15 cellular contexts compared by ENCODE assay signal in the genomic region with DNA sequence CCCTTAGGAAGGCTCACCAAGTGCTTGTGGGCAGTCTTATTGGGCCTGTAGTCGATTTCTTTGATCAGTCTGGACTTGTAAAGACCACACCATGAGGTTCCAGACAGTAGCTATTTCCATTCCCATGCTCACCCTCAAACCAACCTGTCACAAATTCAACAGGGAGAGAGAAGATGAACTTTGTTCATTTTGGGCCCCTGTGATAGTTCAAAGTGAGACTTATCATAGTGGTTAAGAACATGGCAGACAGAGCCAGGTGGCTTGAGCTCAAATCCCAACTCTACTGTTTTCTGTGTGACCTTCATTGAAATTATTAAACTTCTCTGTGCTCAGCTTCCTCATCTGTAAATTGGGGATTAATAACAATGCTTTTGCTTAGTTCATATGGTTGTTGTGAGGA. TPM values are rescaled to one million over a fixed set of nuclear protein-coding genes. Genes with fewer than 3 reads are reported as not detected.
"Had no signal": no experiment of that assay in that cellular context is flagged by ENCODE, and none has a peak within 500 bp of the region (broad histone marks: within the 10 kb centered on the region; RNA-seq: fewer than 3 reads in every experiment).

No MANE protein-coding gene starts in this region.

- H3K4me3 Mint-ChIP-seq: activated CD4-positive, alpha-beta memory T cell treated with anti-CD3 and anti-CD28 coated beads for 36 hours; activated naive CD4-positive, alpha-beta T cell treated with anti-CD3 and anti-CD28 coated beads for 36 hours; activated T-helper 1 cell treated with anti-CD3 and anti-CD28 coated beads, Interleukin-12 subunit alpha, Interleukin-12 subunit beta, Interleukin-2, Interleukin-4 antibody, amounts not matched to agents 30 ng/mL and 10 ng/mL and 1 ng/mL, durations not matched to agents 14 hours and 24 hours and 36 hours; memory B cell; nephron had no signal

- H3K9me3 Mint-ChIP-seq: activated CD4-positive, alpha-beta memory T cell treated with anti-CD3 and anti-CD28 coated beads for 36 hours; activated naive CD4-positive, alpha-beta T cell treated with anti-CD3 and anti-CD28 coated beads for 36 hours; activated T-helper 1 cell treated with anti-CD3 and anti-CD28 coated beads, Interleukin-12 subunit alpha, Interleukin-12 subunit beta, Interleukin-2, Interleukin-4 antibody, amounts not matched to agents 30 ng/mL and 10 ng/mL and 1 ng/mL, durations not matched to agents 14 hours and 24 hours and 36 hours; memory B cell; nephron had no signal

- H3K27ac ChIP-seq: dorsolateral prefrontal cortex, thoracic aorta had no signal

- H3K27ac Mint-ChIP-seq: activated CD4-positive, alpha-beta memory T cell treated with anti-CD3 and anti-CD28 coated beads for 36 hours; activated naive CD4-positive, alpha-beta T cell treated with anti-CD3 and anti-CD28 coated beads for 36 hours; memory B cell; nephron had no signal

- DNase-seq: activated CD4-positive, alpha-beta memory T cell treated with anti-CD3 and anti-CD28 coated beads for 36 hours; activated CD4-positive, CD25-positive, alpha-beta regulatory T cell treated with anti-CD3 and anti-CD28 coated beads, Interleukin-2, amount 50 U/mL, for 72 hours; activated CD8-positive, alpha-beta memory T cell treated with anti-CD3 and anti-CD28 coated beads, Interleukin-2, amount 50 U/mL, for 4 hours; activated naive CD4-positive, alpha-beta T cell treated with anti-CD3 and anti-CD28 coated beads for 36 hours; dorsolateral prefrontal cortex; stimulated activated CD4-positive, alpha-beta T cell treated with anti-CD3 and anti-CD28 coated beads, Interleukin-4, amount 100 ng/mL, for 1 hour; stimulated activated CD8-positive, alpha-beta memory T cell treated with anti-CD3 and anti-CD28 coated beads, Interleukin-4, amount 100 ng/mL, for 48 hours; stomach had no signal

- H3K27me3 Mint-ChIP-seq: activated CD4-positive, alpha-beta memory T cell treated with anti-CD3 and anti-CD28 coated beads for 36 hours had no signal

- ATAC-seq: esophagus mucosa had no signal

- H3K4me3 ChIP-seq: dorsolateral prefrontal cortex, stomach, thoracic aorta had no signal

- H3K27me3 ChIP-seq: stomach had no signal

- H3K36me3 Mint-ChIP-seq: activated CD4-positive, alpha-beta memory T cell treated with anti-CD3 and anti-CD28 coated beads for 36 hours; memory B cell had no signal

- H3K9me3 ChIP-seq: stomach, thoracic aorta had no signal

- H3K36me3 ChIP-seq: stomach, thoracic aorta had no signal

RNA-seq across cellular contexts. Expression of gene CTLA4, which starts 53.9 kb away (rescaled TPM):
- total RNA-seq: chondrocyte, fibroblast of villous mesenchyme had no signal
